ENCODE assay signal across 8 cellular contexts in the genomic region with DNA sequence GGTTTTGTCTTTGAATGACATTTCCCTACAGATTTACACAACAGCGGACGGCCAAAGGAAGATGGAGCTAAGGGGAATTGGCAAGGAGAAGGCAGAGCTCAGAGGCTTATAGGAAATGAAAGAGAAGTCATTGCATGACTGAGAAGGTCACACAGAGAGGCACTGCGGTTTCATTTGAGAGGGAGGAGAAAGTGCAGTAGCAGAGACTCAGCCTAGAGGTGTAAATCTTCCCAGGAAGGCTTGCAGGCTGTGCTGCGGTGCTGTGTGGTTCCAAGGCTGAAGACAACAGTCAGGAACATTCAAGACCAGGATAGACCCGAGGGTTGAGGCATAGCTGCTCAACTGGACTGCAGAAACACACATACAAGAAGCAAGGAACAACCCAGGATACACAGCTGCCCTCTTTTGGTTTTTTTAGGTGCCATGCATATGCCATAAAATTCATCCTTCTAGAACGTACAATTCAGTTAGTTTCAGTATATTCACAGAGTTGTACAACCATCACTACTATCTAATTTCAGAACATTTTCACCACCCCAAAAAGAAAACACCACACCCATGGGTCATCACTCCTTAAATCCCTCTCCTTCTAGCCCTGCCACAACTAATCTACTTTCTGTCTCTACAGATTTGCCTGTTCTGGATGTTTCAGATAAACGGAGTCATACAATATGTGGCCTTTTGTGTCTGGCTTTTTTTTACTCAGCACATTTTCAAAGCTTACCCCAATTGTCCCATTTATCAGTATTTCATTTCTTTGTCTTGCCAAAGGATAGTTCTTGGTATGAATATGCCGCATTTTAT.
DNase-seq lines count a peak whose midpoint lies in the region; ATAC-seq and TF ChIP-seq lines count a peak whose summit lies in the region.
"Not testable (repeated sequence)": the region's sequence is repeated elsewhere in the genome, so short reads cannot be mapped to it uniquely, and the experiment has no call there.

No MANE protein-coding gene starts in this region.

- TF ChIP-seq CTCF in AG10803 (conservative IDR thresholded peaks at IDR 0.05; ENCODE audit: low read length); RWPE2 (IDR thresholded peaks at IDR 0.05; ENCODE audit: poor library complexity, severe bottlenecking); fibroblast of mammary gland (conservative IDR thresholded peaks at IDR 0.05; ENCODE audit: control insufficient read depth, insufficient read depth, low read depth, low read length); osteoblast (IDR thresholded peaks at IDR 0.05; ENCODE audit: extremely low read depth, low read depth, low read length): not testable (repeated sequence)

- not testable (repeated sequence) for H3K27me3 Mint-ChIP-seq in activated T-cell treated with anti-CD3 and anti-CD28 coated beads, Interleukin-2, amount 50 U/mL, for 72 hours (ENCODE audit: low read depth)

- H3K9me3 ChIP-seq in RWPE2 (ENCODE audit: severe bottlenecking); osteoblast (ENCODE audit: low read depth, low read length): not testable (repeated sequence)

- H3K36me3 ChIP-seq in RWPE2 (ENCODE audit: low read depth); osteoblast (ENCODE audit: insufficient read depth, low read length): not testable (repeated sequence)

- H3K27ac Mint-ChIP-seq in activated T-cell treated with anti-CD3 and anti-CD28 coated beads, Interleukin-2, amount 50 U/mL, for 72 hours: not testable (repeated sequence)

- not testable (repeated sequence) for H3K36me3 Mint-ChIP-seq in activated T-cell treated with anti-CD3 and anti-CD28 coated beads, Interleukin-2, amount 50 U/mL, for 72 hours (ENCODE audit: insufficient read depth in 2 of 2)

- H2AFZ ChIP-seq in osteoblast (ENCODE audit: low read length): peak overlapping the region; percentile 74

- not testable (repeated sequence) for H3K27ac ChIP-seq in RWPE2 (ENCODE audit: poor library complexity, severe bottlenecking); osteoblast (ENCODE audit: low read depth, low read length)

- not testable (repeated sequence) for H3K9me3 Mint-ChIP-seq in activated T-cell treated with anti-CD3 and anti-CD28 coated beads, Interleukin-2, amount 50 U/mL, for 72 hours

- H3K4me1 ChIP-seq in RWPE2 (ENCODE audit: insufficient read depth, poor library complexity, severe bottlenecking); osteoblast (ENCODE audit: insufficient read depth, low read length): not testable (repeated sequence)

- peak overlapping the region; percentile 58 for H3K4me2 ChIP-seq in osteoblast (ENCODE audit: insufficient read depth, low read length)

- H3K4me3 ChIP-seq in AG10803 (ENCODE audit: low read length): 0 out of 2 replicates have a peak overlapping the region, but pooled peaks have one; percentile 9
- H3K4me3 ChIP-seq in RWPE2 (ENCODE audit: severe bottlenecking); fibroblast of mammary gland (ENCODE audit: control insufficient read depth, low read depth, low read length); osteoblast (ENCODE audit: insufficient read depth, low read length): not testable (repeated sequence)

- not testable (repeated sequence) for H3K4me1 Mint-ChIP-seq in activated T-cell treated with anti-CD3 and anti-CD28 coated beads, Interleukin-2, amount 50 U/mL, for 72 hours (ENCODE audit: low read depth)

- DNase-seq in AG10803 (ENCODE audit: low read depth): peak; percentile 29
- not testable (repeated sequence) for DNase-seq in RWPE2 (ENCODE audit: low spot score); osteoblast (ENCODE audit: insufficient read length, low spot score, missing footprints)
- DNase-seq in activated T-cell treated with anti-CD3 and anti-CD28 coated beads, Interleukin-2, amount 50 U/mL, for 72 hours: peak in 1 of 2 donors; percentile 10
- DNase-seq in fibroblast of mammary gland (ENCODE audit: low read depth): peak; percentile 15

- ATAC-seq in GM18909 (IDR thresholded peaks at IDR 0.05; ENCODE audit: poor library complexity, unreplicated experiment) (peak; percentile 70), HG02610 (IDR thresholded peaks at IDR 0.05; ENCODE audit: unreplicated experiment) (peak; percentile 89), HG03342 (IDR thresholded peaks at IDR 0.05; ENCODE audit: unreplicated experiment) (peak; percentile 59), RWPE2 (ENCODE audit: low read depth) (peak; percentile 29; the same call in 1 of the 3 replicates)
- ATAC-seq in activated T-cell treated with anti-CD3 and anti-CD28 coated beads, Interleukin-2, amount 50 U/mL, for 72 hours (replicated peaks in 1 of 2): peak; percentile 89 to 95

- peak overlapping the region; percentile 49 for H3K4me3 Mint-ChIP-seq in activated T-cell treated with anti-CD3 and anti-CD28 coated beads, Interleukin-2, amount 50 U/mL, for 72 hours

- H3K27me3 ChIP-seq in RWPE2 (ENCODE audit: insufficient read depth, poor library complexity, severe bottlenecking); osteoblast (ENCODE audit: insufficient read depth, low read length): not testable (repeated sequence)

- not testable (repeated sequence) for H3K79me2 ChIP-seq in osteoblast (ENCODE audit: insufficient read depth, low read length)

- H4K20me1 ChIP-seq in osteoblast (ENCODE audit: insufficient read depth, low read length): not testable (repeated sequence)

Comparison
In these comparisons a context has a peak if more than half of its experiments do, and no peak if none do; other contexts are left out.
1. ATAC-seq: peak in every context shown above with its lines; median percentile 92 in activated T-cell treated with anti-CD3 and anti-CD28 coated beads, Interleukin-2, amount 50 U/mL, for 72 hours; 89 in HG02610; 70 in GM18909; 59 in HG03342; 29 in RWPE2.